In the genomic region with DNA sequence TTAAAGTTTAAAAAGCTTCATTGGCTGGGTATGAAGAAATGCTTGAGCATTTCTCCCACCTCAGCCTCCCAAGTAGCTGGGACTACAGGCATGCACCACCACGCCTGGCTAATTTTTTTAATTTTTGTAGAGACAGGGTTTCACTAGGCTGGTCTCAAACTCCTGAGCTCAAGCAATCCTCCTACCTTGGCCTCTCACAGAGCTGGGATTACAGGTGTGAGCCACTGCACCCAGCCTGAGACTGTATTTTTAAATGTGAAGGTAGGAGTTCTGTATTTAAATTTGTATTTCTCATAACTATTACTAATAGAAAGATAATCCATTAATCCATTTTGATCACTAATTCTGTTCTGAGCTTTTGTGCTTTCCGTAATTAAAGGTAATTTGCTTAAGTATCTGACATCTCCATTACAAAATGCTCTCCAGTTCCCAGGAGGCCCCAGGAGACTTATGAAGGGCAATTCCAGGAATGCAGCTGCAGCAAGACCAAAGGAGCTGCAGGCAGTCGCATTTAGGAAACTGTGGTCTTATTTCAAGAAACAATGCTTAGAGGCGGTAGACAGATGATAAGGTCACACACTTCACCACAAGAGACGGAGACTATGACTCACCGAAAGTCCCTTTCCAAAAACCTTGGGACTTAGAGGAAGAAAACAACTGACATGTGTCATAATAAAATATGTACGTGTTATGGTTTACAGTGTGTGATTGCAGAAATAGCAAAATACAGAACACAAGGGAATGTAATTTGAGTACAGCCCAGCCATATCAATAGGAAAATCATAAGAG, we compare ENCODE assay signal across 1 cellular context.
TF ChIP-seq lines count a peak whose summit lies in the region.

No MANE protein-coding gene starts in this region.

TF ChIP-seq in K562, 482 proteins besides CTCF, POLR2A, EP300 and RAD21 (continued from another document and continues in another):
- TF ChIP-seq, protein P1, sequence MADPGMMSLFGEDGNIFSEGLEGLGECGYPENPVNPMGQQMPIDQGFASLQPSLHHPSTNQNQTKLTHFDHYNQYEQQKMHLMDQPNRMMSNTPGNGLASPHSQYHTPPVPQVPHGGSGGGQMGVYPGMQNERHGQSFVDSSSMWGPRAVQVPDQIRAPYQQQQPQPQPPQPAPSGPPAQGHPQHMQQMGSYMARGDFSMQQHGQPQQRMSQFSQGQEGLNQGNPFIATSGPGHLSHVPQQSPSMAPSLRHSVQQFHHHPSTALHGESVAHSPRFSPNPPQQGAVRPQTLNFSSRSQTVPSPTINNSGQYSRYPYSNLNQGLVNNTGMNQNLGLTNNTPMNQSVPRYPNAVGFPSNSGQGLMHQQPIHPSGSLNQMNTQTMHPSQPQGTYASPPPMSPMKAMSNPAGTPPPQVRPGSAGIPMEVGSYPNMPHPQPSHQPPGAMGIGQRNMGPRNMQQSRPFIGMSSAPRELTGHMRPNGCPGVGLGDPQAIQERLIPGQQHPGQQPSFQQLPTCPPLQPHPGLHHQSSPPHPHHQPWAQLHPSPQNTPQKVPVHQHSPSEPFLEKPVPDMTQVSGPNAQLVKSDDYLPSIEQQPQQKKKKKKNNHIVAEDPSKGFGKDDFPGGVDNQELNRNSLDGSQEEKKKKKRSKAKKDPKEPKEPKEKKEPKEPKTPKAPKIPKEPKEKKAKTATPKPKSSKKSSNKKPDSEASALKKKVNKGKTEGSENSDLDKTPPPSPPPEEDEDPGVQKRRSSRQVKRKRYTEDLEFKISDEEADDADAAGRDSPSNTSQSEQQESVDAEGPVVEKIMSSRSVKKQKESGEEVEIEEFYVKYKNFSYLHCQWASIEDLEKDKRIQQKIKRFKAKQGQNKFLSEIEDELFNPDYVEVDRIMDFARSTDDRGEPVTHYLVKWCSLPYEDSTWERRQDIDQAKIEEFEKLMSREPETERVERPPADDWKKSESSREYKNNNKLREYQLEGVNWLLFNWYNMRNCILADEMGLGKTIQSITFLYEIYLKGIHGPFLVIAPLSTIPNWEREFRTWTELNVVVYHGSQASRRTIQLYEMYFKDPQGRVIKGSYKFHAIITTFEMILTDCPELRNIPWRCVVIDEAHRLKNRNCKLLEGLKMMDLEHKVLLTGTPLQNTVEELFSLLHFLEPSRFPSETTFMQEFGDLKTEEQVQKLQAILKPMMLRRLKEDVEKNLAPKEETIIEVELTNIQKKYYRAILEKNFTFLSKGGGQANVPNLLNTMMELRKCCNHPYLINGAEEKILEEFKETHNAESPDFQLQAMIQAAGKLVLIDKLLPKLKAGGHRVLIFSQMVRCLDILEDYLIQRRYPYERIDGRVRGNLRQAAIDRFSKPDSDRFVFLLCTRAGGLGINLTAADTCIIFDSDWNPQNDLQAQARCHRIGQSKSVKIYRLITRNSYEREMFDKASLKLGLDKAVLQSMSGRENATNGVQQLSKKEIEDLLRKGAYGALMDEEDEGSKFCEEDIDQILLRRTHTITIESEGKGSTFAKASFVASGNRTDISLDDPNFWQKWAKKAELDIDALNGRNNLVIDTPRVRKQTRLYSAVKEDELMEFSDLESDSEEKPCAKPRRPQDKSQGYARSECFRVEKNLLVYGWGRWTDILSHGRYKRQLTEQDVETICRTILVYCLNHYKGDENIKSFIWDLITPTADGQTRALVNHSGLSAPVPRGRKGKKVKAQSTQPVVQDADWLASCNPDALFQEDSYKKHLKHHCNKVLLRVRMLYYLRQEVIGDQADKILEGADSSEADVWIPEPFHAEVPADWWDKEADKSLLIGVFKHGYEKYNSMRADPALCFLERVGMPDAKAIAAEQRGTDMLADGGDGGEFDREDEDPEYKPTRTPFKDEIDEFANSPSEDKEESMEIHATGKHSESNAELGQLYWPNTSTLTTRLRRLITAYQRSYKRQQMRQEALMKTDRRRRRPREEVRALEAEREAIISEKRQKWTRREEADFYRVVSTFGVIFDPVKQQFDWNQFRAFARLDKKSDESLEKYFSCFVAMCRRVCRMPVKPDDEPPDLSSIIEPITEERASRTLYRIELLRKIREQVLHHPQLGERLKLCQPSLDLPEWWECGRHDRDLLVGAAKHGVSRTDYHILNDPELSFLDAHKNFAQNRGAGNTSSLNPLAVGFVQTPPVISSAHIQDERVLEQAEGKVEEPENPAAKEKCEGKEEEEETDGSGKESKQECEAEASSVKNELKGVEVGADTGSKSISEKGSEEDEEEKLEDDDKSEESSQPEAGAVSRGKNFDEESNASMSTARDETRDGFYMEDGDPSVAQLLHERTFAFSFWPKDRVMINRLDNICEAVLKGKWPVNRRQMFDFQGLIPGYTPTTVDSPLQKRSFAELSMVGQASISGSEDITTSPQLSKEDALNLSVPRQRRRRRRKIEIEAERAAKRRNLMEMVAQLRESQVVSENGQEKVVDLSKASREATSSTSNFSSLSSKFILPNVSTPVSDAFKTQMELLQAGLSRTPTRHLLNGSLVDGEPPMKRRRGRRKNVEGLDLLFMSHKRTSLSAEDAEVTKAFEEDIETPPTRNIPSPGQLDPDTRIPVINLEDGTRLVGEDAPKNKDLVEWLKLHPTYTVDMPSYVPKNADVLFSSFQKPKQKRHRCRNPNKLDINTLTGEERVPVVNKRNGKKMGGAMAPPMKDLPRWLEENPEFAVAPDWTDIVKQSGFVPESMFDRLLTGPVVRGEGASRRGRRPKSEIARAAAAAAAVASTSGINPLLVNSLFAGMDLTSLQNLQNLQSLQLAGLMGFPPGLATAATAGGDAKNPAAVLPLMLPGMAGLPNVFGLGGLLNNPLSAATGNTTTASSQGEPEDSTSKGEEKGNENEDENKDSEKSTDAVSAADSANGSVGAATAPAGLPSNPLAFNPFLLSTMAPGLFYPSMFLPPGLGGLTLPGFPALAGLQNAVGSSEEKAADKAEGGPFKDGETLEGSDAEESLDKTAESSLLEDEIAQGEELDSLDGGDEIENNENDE (IDR thresholded peaks at IDR 0.05; ENCODE audit: low read depth, low read length): no peak
- TF ChIP-seq HNRNPUL1 (IDR thresholded peaks at IDR 0.05; ENCODE audit: low read length) (no peak), DACH1 (IDR thresholded peaks at IDR 0.05; ENCODE audit: partially characterized antibody) (peak; percentile 67), LCOR (CRISPR knock-in tag; IDR thresholded peaks at IDR 0.05) (peak; percentile 83; the same call in 1 of the 2 replicates), NFIX (CRISPR knock-in tag; IDR thresholded peaks at IDR 0.05; ENCODE audit: low read depth) (no peak), SMARCB1 (IDR thresholded peaks at IDR 0.05; ENCODE audit: insufficient read length, low read depth) (no peak), SMC3 (conservative IDR thresholded peaks at IDR 0.05; ENCODE audit: insufficient read depth, low read depth, low read length) (no peak), ZNF282 (CRISPR knock-in tag; IDR thresholded peaks at IDR 0.05) (no peak), SMARCE1 (IDR thresholded peaks at IDR 0.05) (peak; percentile 98), MCM7 (IDR thresholded peaks at IDR 0.05) (no peak), RBM14 (IDR thresholded peaks at IDR 0.05; ENCODE audit: borderline replicate concordance, insufficient read depth, low read depth, low read length) (no peak), BCOR (IDR thresholded peaks at IDR 0.05) (no peak), SIX5 (IDR thresholded peaks at IDR 0.05; ENCODE audit: borderline replicate concordance in 1 of 2, insufficient read depth in 1 of 2, low read depth in 1 of 2, low read length in 2 of 2) (no peak), U2AF2 (optimal IDR thresholded peaks at IDR 0.05; ENCODE audit: low read depth, low read length) (no peak)
- TF ChIP-seq, protein P2, sequence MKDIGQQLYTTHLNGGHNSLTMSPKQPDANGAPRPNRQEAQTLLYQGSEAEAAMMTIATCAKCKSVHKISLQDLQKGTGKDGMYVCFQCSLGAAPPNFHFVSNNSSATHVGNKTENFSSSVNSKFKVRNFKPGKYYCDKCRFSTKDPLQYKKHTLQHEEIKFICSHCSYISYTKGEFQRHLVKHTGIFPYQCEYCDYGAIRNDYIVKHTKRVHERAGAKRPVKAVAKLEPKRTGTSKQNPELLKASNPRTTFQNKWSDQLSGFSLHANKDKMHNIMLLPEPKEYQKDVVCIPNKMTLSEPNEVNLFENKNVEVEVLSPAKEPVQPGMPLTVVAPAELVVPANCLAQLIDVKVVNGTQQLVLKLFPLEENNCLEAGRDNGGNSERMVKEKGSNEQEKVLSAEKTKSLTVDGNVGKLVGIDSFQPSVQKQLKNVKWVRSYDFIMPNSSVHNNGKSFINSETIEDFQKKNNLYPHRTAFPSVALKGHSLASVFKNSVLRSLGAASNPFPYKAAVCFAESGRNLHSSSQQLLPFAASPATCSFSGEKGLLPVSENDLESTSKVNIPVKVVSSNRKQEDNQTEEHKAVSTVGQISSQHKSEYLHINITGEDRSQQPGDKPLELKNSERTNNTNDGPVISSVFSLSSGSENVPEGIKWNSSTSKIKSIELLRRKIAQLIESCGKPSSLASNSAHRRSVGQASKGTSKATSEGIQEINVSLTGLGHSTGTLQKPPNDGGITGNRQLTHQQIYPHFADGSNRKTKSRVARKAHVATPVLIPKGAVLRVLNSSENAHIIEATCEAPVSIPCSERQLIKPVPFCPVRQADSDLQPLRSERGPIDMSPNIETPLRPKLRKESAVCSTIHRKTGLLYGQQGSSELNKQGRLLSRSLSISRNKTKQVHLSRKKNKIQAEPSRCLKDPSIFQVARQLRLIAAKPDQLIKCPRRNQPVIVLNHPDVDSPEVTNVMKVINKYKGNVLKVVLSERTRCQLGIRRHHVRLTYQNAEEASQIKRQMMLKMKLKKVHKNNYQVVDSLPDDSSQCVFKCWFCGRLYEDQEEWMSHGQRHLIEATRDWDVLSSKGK (CRISPR knock-in tag; IDR thresholded peaks at IDR 0.05): no peak
- TF ChIP-seq, protein P3, sequence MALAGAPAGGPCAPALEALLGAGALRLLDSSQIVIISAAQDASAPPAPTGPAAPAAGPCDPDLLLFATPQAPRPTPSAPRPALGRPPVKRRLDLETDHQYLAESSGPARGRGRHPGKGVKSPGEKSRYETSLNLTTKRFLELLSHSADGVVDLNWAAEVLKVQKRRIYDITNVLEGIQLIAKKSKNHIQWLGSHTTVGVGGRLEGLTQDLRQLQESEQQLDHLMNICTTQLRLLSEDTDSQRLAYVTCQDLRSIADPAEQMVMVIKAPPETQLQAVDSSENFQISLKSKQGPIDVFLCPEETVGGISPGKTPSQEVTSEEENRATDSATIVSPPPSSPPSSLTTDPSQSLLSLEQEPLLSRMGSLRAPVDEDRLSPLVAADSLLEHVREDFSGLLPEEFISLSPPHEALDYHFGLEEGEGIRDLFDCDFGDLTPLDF (CRISPR knock-in tag; IDR thresholded peaks at IDR 0.05): no peak
- TF ChIP-seq, protein P4, sequence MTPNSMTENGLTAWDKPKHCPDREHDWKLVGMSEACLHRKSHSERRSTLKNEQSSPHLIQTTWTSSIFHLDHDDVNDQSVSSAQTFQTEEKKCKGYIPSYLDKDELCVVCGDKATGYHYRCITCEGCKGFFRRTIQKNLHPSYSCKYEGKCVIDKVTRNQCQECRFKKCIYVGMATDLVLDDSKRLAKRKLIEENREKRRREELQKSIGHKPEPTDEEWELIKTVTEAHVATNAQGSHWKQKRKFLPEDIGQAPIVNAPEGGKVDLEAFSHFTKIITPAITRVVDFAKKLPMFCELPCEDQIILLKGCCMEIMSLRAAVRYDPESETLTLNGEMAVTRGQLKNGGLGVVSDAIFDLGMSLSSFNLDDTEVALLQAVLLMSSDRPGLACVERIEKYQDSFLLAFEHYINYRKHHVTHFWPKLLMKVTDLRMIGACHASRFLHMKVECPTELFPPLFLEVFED (CRISPR knock-in tag; conservative IDR thresholded peaks at IDR 0.05): no peak
- TF ChIP-seq, protein P5, sequence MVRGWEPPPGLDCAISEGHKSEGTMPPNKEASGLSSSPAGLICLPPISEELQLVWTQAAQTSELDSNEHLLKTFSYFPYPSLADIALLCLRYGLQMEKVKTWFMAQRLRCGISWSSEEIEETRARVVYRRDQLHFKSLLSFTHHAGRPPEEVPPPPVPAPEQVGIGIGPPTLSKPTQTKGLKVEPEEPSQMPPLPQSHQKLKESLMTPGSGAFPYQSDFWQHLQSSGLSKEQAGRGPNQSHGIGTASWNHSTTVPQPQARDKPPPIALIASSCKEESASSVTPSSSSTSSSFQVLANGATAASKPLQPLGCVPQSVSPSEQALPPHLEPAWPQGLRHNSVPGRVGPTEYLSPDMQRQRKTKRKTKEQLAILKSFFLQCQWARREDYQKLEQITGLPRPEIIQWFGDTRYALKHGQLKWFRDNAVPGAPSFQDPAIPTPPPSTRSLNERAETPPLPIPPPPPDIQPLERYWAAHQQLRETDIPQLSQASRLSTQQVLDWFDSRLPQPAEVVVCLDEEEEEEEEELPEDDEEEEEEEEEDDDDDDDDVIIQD (CRISPR knock-in tag; IDR thresholded peaks at IDR 0.05): no peak
- TF ChIP-seq, protein P6, sequence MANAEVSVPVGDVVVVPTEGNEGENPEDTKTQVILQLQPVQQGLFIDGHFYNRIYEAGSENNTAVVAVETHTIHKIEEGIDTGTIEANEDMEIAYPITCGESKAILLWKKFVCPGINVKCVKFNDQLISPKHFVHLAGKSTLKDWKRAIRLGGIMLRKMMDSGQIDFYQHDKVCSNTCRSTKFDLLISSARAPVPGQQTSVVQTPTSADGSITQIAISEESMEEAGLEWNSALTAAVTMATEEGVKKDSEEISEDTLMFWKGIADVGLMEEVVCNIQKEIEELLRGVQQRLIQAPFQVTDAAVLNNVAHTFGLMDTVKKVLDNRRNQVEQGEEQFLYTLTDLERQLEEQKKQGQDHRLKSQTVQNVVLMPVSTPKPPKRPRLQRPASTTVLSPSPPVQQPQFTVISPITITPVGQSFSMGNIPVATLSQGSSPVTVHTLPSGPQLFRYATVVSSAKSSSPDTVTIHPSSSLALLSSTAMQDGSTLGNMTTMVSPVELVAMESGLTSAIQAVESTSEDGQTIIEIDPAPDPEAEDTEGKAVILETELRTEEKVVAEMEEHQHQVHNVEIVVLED (CRISPR knock-in tag; IDR thresholded peaks at IDR 0.05): no peak
- TF ChIP-seq, protein P7, sequence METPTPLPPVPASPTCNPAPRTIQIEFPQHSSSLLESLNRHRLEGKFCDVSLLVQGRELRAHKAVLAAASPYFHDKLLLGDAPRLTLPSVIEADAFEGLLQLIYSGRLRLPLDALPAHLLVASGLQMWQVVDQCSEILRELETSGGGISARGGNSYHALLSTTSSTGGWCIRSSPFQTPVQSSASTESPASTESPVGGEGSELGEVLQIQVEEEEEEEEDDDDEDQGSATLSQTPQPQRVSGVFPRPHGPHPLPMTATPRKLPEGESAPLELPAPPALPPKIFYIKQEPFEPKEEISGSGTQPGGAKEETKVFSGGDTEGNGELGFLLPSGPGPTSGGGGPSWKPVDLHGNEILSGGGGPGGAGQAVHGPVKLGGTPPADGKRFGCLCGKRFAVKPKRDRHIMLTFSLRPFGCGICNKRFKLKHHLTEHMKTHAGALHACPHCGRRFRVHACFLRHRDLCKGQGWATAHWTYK (CRISPR knock-in tag; IDR thresholded peaks at IDR 0.05): peak; percentile 63; the same call in 1 of the 2 replicates
- TF ChIP-seq, protein P8, sequence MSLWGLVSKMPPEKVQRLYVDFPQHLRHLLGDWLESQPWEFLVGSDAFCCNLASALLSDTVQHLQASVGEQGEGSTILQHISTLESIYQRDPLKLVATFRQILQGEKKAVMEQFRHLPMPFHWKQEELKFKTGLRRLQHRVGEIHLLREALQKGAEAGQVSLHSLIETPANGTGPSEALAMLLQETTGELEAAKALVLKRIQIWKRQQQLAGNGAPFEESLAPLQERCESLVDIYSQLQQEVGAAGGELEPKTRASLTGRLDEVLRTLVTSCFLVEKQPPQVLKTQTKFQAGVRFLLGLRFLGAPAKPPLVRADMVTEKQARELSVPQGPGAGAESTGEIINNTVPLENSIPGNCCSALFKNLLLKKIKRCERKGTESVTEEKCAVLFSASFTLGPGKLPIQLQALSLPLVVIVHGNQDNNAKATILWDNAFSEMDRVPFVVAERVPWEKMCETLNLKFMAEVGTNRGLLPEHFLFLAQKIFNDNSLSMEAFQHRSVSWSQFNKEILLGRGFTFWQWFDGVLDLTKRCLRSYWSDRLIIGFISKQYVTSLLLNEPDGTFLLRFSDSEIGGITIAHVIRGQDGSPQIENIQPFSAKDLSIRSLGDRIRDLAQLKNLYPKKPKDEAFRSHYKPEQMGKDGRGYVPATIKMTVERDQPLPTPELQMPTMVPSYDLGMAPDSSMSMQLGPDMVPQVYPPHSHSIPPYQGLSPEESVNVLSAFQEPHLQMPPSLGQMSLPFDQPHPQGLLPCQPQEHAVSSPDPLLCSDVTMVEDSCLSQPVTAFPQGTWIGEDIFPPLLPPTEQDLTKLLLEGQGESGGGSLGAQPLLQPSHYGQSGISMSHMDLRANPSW (CRISPR knock-in tag; IDR thresholded peaks at IDR 0.05): no peak
